15 cellular contexts compared by ENCODE assay signal in the genomic region with DNA sequence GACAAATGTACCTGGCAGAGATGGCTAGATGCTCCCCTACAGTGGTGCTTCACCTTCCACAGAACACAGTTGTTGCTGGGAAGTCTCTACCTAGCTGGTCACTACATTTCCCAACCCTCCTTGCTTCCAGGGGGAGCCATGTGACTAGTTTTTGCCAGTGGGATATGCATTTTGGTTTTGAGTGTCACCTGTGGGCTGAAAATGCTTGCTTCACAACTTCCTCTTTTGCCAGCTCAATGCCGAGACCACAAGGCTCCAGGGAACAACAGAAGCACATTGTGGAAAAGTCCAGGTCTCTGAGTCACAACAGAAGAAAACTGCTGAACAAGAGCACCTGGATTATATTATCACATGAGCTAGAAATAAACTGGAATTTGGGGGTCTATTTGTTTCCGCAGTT. TPM values are rescaled to one million over a fixed set of nuclear protein-coding genes. Genes with fewer than 3 reads are reported as not detected.
DNase-seq lines count a peak whose midpoint lies in the region; ATAC-seq, FAIRE-seq and TF ChIP-seq lines count a peak whose summit lies in the region.
"Had no signal": no experiment of that assay in that cellular context is flagged by ENCODE, and none has a peak within 500 bp of the region (broad histone marks: within the 10 kb centered on the region; RNA-seq: fewer than 3 reads in every experiment).

No MANE protein-coding gene starts in this region.

- no peak overlapping the region for H3K56ac ChIP-seq in H1 (replicated peaks; ENCODE audit: insufficient read length, low read depth, low read length)

- no peak overlapping the region for H2BK5ac ChIP-seq in H1 (ENCODE audit: low read depth, low read length)

- no peaks in the 10 kb centered on the region for H3K36me3 ChIP-seq in PC-9 (ENCODE audit: low read depth)
- no peaks in the 10 kb centered on the region for H3K36me3 ChIP-seq in H1 (ENCODE audit: control insufficient read depth in 2 of 4, insufficient read depth in 4 of 4, low read length in 3 of 4)
- H3K36me3 ChIP-seq: lower lobe of right lung, suprapubic skin had no signal

- H3K4me3 ChIP-seq in PC-9, result no peak overlapping the region
- no peak overlapping the region for H3K4me3 ChIP-seq in H1 (ENCODE audit: extremely low read depth in 1 of 4, insufficient read depth in 2 of 4, low read depth in 3 of 4, low read length in 4 of 4)
- H3K4me3 ChIP-seq in skeletal muscle cell (ENCODE audit: low read depth, low read length), result no peak overlapping the region
- H3K4me3 ChIP-seq: lower lobe of right lung, suprapubic skin had no signal

- no peak overlapping the region for H2AK5ac ChIP-seq in H1 (ENCODE audit: low read depth, low read length)

- no peak overlapping the region for H3K23ac ChIP-seq in H1 (ENCODE audit: insufficient read length)

- H3K4ac ChIP-seq in H1 (replicated peaks; ENCODE audit: insufficient read length, low read depth, low read length), result no peak overlapping the region

- no peak for TF ChIP-seq POLR2A in H1 (IDR thresholded peaks at IDR 0.05; ENCODE audit: control extremely low read depth in 1 of 2, low read depth in 2 of 2, low read length in 2 of 2)

- H3K79me2 ChIP-seq in PC-9 (ENCODE audit: low read depth), result no peaks in the 10 kb centered on the region
- no peaks in the 10 kb centered on the region for H3K79me2 ChIP-seq in H1 (ENCODE audit: control insufficient read depth in 1 of 2, insufficient read depth in 2 of 2, low read length in 2 of 2)

- TF ChIP-seq CTCF in PC-9 (conservative IDR thresholded peaks at IDR 0.05) (no peak), H1 (IDR thresholded peaks at IDR 0.05; ENCODE audit: control extremely low read depth in 1 of 3, insufficient read depth in 1 of 3, low read depth in 1 of 3, low read length in 3 of 3) (no peak)

- no peak overlapping the region for H2AFZ ChIP-seq in PC-9
- peak overlapping the region; percentile 6; the same call in 1 of the 2 replicates for H2AFZ ChIP-seq in H1 (ENCODE audit: low read length)

- H2BK12ac ChIP-seq in H1 (ENCODE audit: low read depth, low read length), result no peak overlapping the region

- H4K5ac ChIP-seq in H1 (ENCODE audit: insufficient read length, low read depth, low read length), result no peak overlapping the region

- no peaks in the 10 kb centered on the region for H3K23me2 ChIP-seq in H1 (ENCODE audit: low read depth, low read length)

- H3K9me3 Mint-ChIP-seq in immature natural killer cell, result peaks cover 0 to 2% (median 0%) of the 10 kb centered on the region in 6 donors
- H3K9me3 Mint-ChIP-seq: CD4-positive, alpha-beta memory T cell had no signal

- no peak overlapping the region for H2BK15ac ChIP-seq in H1 (ENCODE audit: low read length)

- no peak overlapping the region for H3K18ac ChIP-seq in H1 (ENCODE audit: extremely low read depth, low read length)

- no peak overlapping the region for H3K9ac ChIP-seq in H1 (replicated peaks in 1 of 4; ENCODE audit: extremely low read depth in 1 of 4, low read depth in 3 of 4, low read length in 3 of 4)

- no peak overlapping the region for H2BK20ac ChIP-seq in H1 (ENCODE audit: low read length)

- H3K4me1 Mint-ChIP-seq in immature natural killer cell, result no peaks in the 10 kb centered on the region
- H3K4me1 Mint-ChIP-seq: CD4-positive, alpha-beta memory T cell had no signal

- H3K27me3 ChIP-seq in PC-9 (ENCODE audit: insufficient read depth, low read depth) (no peaks in the 10 kb centered on the region), H1 (replicated peaks in 1 of 4; ENCODE audit: control insufficient read depth in 3 of 4, extremely low read depth in 1 of 4, insufficient read depth in 3 of 4, low read length in 3 of 4) (no peaks in the 10 kb centered on the region)
- H3K27me3 ChIP-seq: suprapubic skin had no signal

- no peaks in the 10 kb centered on the region for H3K9me2 ChIP-seq in PC-9 (ENCODE audit: insufficient read depth)

- no peak overlapping the region for H4K91ac ChIP-seq in H1 (replicated peaks; ENCODE audit: insufficient read length, low read length)

- no TSS peak for BruUV-seq in PC-9 (replicated peaks; lab: Mats Ljungman, UMichigan)

- H3K14ac ChIP-seq in H1 (ENCODE audit: insufficient read length), result no peak overlapping the region

- no peak overlapping the region for H4K8ac ChIP-seq in H1 (ENCODE audit: extremely low read depth, insufficient read depth, low read length)

- POLR2A ChIA-PET in PC-9 (lab: Charles Lee; ENCODE audit: unreplicated experiment) (interaction anchor here (0.5 to 0.6 kb wide), 2 partner anchors 18 to 90 kb away, joined by 3 read pairs; no protein-coding TSS in a partner anchor), H1 (lab: Charles Lee; ENCODE audit: partially characterized antibody) (interaction anchor here (0.5 kb wide), 1 partner anchor 898 kb away, joined by 3 read pairs; no protein-coding TSS in a partner anchor)

- H3K4me1 ChIP-seq in PC-9 (replicated peaks; ENCODE audit: insufficient read depth) (peaks cover 21% of the 10 kb centered on the region; the same call in 1 of the 2 replicates), H1 (replicated peaks in 1 of 4; ENCODE audit: control insufficient read depth in 3 of 4, insufficient read depth in 4 of 4, low read length in 3 of 4) (no peaks in the 10 kb centered on the region)
- H3K4me1 ChIP-seq: lower lobe of right lung had no signal

- no peak overlapping the region for H2BK120ac ChIP-seq in H1 (replicated peaks; ENCODE audit: low read depth, low read length)

- peaks cover 9% of the 10 kb centered on the region; the same call in 1 of the 2 replicates for H3F3A ChIP-seq in PC-9 (ENCODE audit: insufficient read depth, low read depth)

- no peak for TF ChIP-seq EP300 in H1 (IDR thresholded peaks at IDR 0.05; ENCODE audit: borderline replicate concordance in 1 of 2, low read depth in 2 of 2, low read length in 2 of 2)

- WGBS in H1 (ENCODE audit: extremely low coverage in 1 of 2, insufficient coverage in 1 of 2, insufficient read length in 1 of 2, insufficient replicate concordance in 2 of 2, low coverage in 1 of 2, low lambda C conversion rate in 2 of 2, missing lambda C conversion rate in 1 of 2), 2 experiments, result 89% methylated on average over 2 of the region's 2 CpGs; no CpG with 5 or more reads in 1 of the 2 experiments

- peaks cover 0 to 7% (median 5%) of the 10 kb centered on the region in 3 donors for H3K27me3 Mint-ChIP-seq in immature natural killer cell (ENCODE audit: low read depth in 3 of 3)

- TF ChIP-seq RAD21 in H1 (IDR thresholded peaks at IDR 0.05 in 1 of 2, conservative IDR thresholded peaks at IDR 0.05 in 1 of 2; ENCODE audit: low read depth in 2 of 2, low read length in 2 of 2), result no peak

- DNase-seq in PC-9 (peak; percentile 11 to 54), H1 (ENCODE audit: low read depth in 1 of 2, low spot score in 2 of 2) (no peak), skeletal muscle cell (ENCODE audit: low read depth) (peak; percentile 56), immature natural killer cell (no peak), left ventricle myocardium superior (no peak), amygdala (lab: John Stamatoyannopoulos, UW) (no peak)
- DNase-seq: CD4-positive, alpha-beta memory T cell; hypothalamus; lower lobe of right lung; NCI-H1048; NCI-H446 had no signal

- intact Hi-C loops in PC-9 (cut with micrococcal nuclease; ENCODE audit: unreplicated experiment) (no loop called here), left ventricle myocardium superior (cut with micrococcal nuclease) (no loop called here)

- H3K27ac ChIP-seq in PC-9 (peak overlapping the region; percentile 51), H1 (ENCODE audit: low read depth, low read length) (peak overlapping the region; percentile 9; the same call in 1 of the 2 replicates)
- H3K27ac ChIP-seq: lower lobe of right lung, suprapubic skin had no signal

- H3K79me1 ChIP-seq in H1 (ENCODE audit: low read depth, low read length), result no peaks in the 10 kb centered on the region

- H3K9me3 ChIP-seq in PC-9 (ENCODE audit: insufficient read depth, low read depth), result no peaks in the 10 kb centered on the region
- no peaks in the 10 kb centered on the region for H3K9me3 ChIP-seq in H1 (ENCODE audit: insufficient read depth in 2 of 2, low read depth in 1 of 2, low read length in 1 of 2)
- H3K9me3 ChIP-seq: lower lobe of right lung, suprapubic skin had no signal

- H3K4me2 ChIP-seq in PC-9 (0 out of 2 replicates have a peak overlapping the region, but pooled peaks have one; percentile 1), H1 (ENCODE audit: insufficient read depth in 1 of 2, low read depth in 2 of 2, low read length in 2 of 2) (no peak overlapping the region)

- H4K20me1 ChIP-seq in PC-9 (ENCODE audit: insufficient read depth) (no peaks in the 10 kb centered on the region), H1 (replicated peaks in 1 of 2; ENCODE audit: control insufficient read depth in 1 of 2, insufficient read depth in 2 of 2, low read length in 2 of 2) (no peaks in the 10 kb centered on the region)

- H3K27ac Mint-ChIP-seq in immature natural killer cell, result no peak overlapping the region
- H3K27ac Mint-ChIP-seq: CD4-positive, alpha-beta memory T cell had no signal

- no peaks in the 10 kb centered on the region for H3K36me3 Mint-ChIP-seq in immature natural killer cell
- H3K36me3 Mint-ChIP-seq: CD4-positive, alpha-beta memory T cell had no signal

- FAIRE-seq in H1 (lab: Jason Lieb, UNC), result no peak
- FAIRE-seq: TTC549 had no signal

- no peak overlapping the region for H3K4me3 Mint-ChIP-seq in immature natural killer cell
- H3K4me3 Mint-ChIP-seq: CD4-positive, alpha-beta memory T cell had no signal

- ATAC-seq in HG03432 (IDR thresholded peaks at IDR 0.05; ENCODE audit: unreplicated experiment) (peak; percentile 47), left ventricle myocardium superior (no peak), HG02763 (IDR thresholded peaks at IDR 0.05; ENCODE audit: unreplicated experiment) (no peak)
- ATAC-seq: lower lobe of right lung had no signal

- CTCF ChIA-PET in PC-9 (lab: Charles Lee), result no interaction called here
- CTCF ChIA-PET in H1 (lab: Charles Lee; ENCODE audit: partially characterized antibody), result interaction anchor here (0.9 to 1.7 kb wide), 6 partner anchors 8 to 223 kb away, joined by 3 to 5 read pairs (median 4); no protein-coding TSS in a partner anchor

TF ChIP-seq in H1, 55 proteins besides CTCF, POLR2A, EP300 and RAD21 (continues in another document):
- TF ChIP-seq YY1 (IDR thresholded peaks at IDR 0.05; ENCODE audit: low read depth, low read length) (no peak), GTF2F1 (IDR thresholded peaks at IDR 0.05; ENCODE audit: borderline replicate concordance, low read depth, low read length) (no peak), SIRT6 (IDR thresholded peaks at IDR 0.05; ENCODE audit: low read length) (no peak)

RNA-seq across cellular contexts. Expression of a gene that starts 48.5 kb away (rescaled TPM):
- total RNA-seq in PC-9 (2021) (45.3 and 58.6 TPM in 2 replicates), left ventricle myocardium superior (263 TPM)
- 77.3 and 78.2 TPM in 2 replicates for total RNA-seq in H1 (2021; fragmentation: NEBNext Ultra II Directional; extraction: Animal tissue kit (Norgen Biotek cat#: 25700))
- polyA plus RNA-seq in H1 (2011; rRNA removed) (3.5 and 7.8 TPM in 2 replicates), immature natural killer cell (10 to 100 TPM in 2 of 3 donors, 1 to 10 TPM in 1; 6.8 to 16.9 (median 11.3) TPM)
- polyA plus RNA-seq in H1 (2011; cell fraction: cytosol; rRNA removed), result 9.4 TPM
- polyA plus RNA-seq in H1 (2011; cell fraction: nucleus; rRNA removed), result 8.4 TPM
- polyA plus RNA-seq in H1 (2012, experiment 1 of 2), result 11.4 to 33.3 TPM (median 17.4 TPM) in 4 replicates
- 1.00 TPM for polyA plus RNA-seq in H1 (2012, experiment 2 of 2)
- 30.3 TPM for polyA plus RNA-seq in H1 (2013, experiment 1 of 2)
- 30.0 TPM for polyA plus RNA-seq in H1 (2013, experiment 2 of 2)
- 44.3 and 68.3 TPM in 2 replicates for polyA minus RNA-seq in H1 (2011; rRNA and poly(A)+ RNA removed)
- 25.5 TPM for polyA minus RNA-seq in H1 (2011; cell fraction: cytosol; rRNA and poly(A)+ RNA removed)
- 146 TPM for polyA minus RNA-seq in H1 (2011; cell fraction: nucleus; rRNA and poly(A)+ RNA removed)

Comparison
In these comparisons a context has a peak if more than half of its experiments do, and no peak if none do; other contexts are left out.
1. DNase-seq: peak in PC-9 (2 of 2) and skeletal muscle cell (single experiment); none in H1 (0 of 2), immature natural killer cell (0 of 3), left ventricle myocardium superior (single experiment) and amygdala (0 of 56).